8 cellular contexts compared by ENCODE assay signal in the genomic region with DNA sequence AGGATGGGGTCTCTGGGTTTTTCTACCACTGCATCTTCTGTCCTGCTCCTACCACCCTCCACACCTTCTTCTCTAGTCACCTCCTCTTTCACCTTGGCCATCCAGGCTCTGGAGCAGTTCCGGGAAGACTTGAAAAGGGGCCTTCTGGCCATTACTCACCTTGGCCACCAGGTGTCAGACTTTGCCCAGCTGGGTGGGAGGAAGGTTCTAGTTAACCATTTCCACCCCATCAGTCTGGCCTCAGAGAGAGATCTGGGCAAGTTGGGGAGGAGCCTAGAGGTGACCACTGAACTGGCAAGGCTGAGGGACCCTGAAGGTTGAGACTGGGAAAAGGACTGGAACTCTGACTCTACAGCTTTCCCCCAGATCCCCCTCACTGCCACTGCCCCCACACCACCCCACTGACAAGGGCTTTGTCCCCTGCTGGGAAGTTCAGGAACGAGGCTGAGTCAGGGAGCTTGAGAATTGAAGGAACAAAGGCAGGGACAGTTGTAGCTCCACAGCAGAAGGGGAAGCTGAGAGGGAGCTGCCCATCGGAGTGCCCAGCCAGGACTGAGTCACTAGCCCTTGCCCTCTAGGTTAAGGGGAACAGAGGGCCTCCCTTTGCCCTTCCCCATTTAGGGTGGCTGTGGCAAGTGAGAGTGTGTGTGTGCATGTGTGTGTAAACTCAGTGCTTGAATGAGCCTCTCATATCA. TPM values are rescaled to one million over a fixed set of nuclear protein-coding genes. Genes with fewer than 3 reads are reported as not detected.
A peak's percentile ranks its signal among the peaks of the same experiment; 100 is the strongest.
DNase-seq lines count a peak whose midpoint lies in the region; ATAC-seq and TF ChIP-seq lines count a peak whose summit lies in the region.

No MANE protein-coding gene starts in this region.

- H3K27me3 Mint-ChIP-seq in CD4-positive, alpha-beta memory T cell = no peaks in the 10 kb centered on the region
- peaks cover 5% of the 10 kb centered on the region for H3K27me3 Mint-ChIP-seq in HFFc6 (ENCODE audit: insufficient read depth)

- H3K36me3 Mint-ChIP-seq in CD4-positive, alpha-beta memory T cell = peaks cover 0 to 7% of the 10 kb centered on the region in 2 donors
- H3K36me3 Mint-ChIP-seq in HFFc6 (ENCODE audit: low read depth) = no peaks in the 10 kb centered on the region

- no peaks in the 10 kb centered on the region for H3K27me3 ChIP-seq in CD4-positive, alpha-beta memory T cell (ENCODE audit: insufficient read depth, low read length)
- H3K27me3 ChIP-seq in NT2/D1 (ENCODE audit: insufficient read depth, insufficient read length) (peaks cover 3% of the 10 kb centered on the region), muscle layer of duodenum (ENCODE audit: low read depth, low read length) (no peaks in the 10 kb centered on the region), stomach (no peaks in the 10 kb centered on the region)

- H3K9me3 Mint-ChIP-seq in CD4-positive, alpha-beta memory T cell = no peaks in the 10 kb centered on the region
- no peaks in the 10 kb centered on the region for H3K9me3 Mint-ChIP-seq in HFFc6

- POLR2A ChIA-PET in CD4-positive, alpha-beta memory T cell (lab: Charles Lee; ENCODE audit: partially characterized antibody) = interaction anchor here (1.3 to 11.8 kb wide), 8 partner anchors 8 to 125 kb away, joined by 3 to 449 read pairs (median 6); a partner anchor contains a TSS

- no peak overlapping the region for H3K27ac ChIP-seq in CD4-positive, alpha-beta memory T cell (ENCODE audit: low read depth, low read length)
- H3K27ac ChIP-seq in muscle layer of duodenum (ENCODE audit: low read length) (peak overlapping the region; percentile 99), stomach (peak overlapping the region; percentile 91 to 100 (median 100))

- TF ChIP-seq CTCF in HFFc6 (IDR thresholded peaks at IDR 0.05) (peak; percentile 97), epithelial cell of proximal tubule (conservative IDR thresholded peaks at IDR 0.05; ENCODE audit: low read depth, low read length) (peak; percentile 98), stomach (IDR thresholded peaks at IDR 0.05) (peak in 6 of 7 experiments; percentile 39 to 98 (median 96))

- CTCF ChIA-PET in CD4-positive, alpha-beta memory T cell (lab: Charles Lee; ENCODE audit: partially characterized antibody) = interaction anchor here (0.6 to 18.4 kb wide), 12 partner anchors 8 to 234 kb away, joined by 3 to 1065 read pairs (median 4); a partner anchor contains a TSS

- no peak for TF ChIP-seq POLR2A in stomach (IDR thresholded peaks at IDR 0.05)

- intact Hi-C loops in CD4-positive, alpha-beta memory T cell (cut with micrococcal nuclease) = loop anchor here (1.0 kb wide), 4 partner anchors 11 to 302 kb away; no protein-coding TSS in a partner anchor
- intact Hi-C loops in stomach (cut with DNase I; ENCODE audit: low total_unique reads) = no loop called here

- H3K4me1 ChIP-seq in CD4-positive, alpha-beta memory T cell (ENCODE audit: insufficient read depth, low read length) = peaks cover 38% of the 10 kb centered on the region
- H3K4me1 ChIP-seq in NT2/D1 (ENCODE audit: insufficient read depth, insufficient read length) = peaks cover 34% of the 10 kb centered on the region
- H3K4me1 ChIP-seq in muscle layer of duodenum (ENCODE audit: control insufficient read depth in 1 of 2, insufficient read depth in 2 of 2, low read length in 2 of 2) = peaks cover 27 to 34% of the 10 kb centered on the region in 2 donors
- peaks cover 52 to 64% (median 57%) of the 10 kb centered on the region in 4 donors for H3K4me1 ChIP-seq in stomach

- H3K36me3 ChIP-seq in CD4-positive, alpha-beta memory T cell (ENCODE audit: insufficient read depth, low read length) = no peaks in the 10 kb centered on the region
- H3K36me3 ChIP-seq in NT2/D1 (ENCODE audit: insufficient read depth, insufficient read length, low read length) = no peaks in the 10 kb centered on the region
- peaks cover 0 to 11% of the 10 kb centered on the region in 2 donors for H3K36me3 ChIP-seq in muscle layer of duodenum (ENCODE audit: control insufficient read depth in 1 of 2, insufficient read depth in 2 of 2, low read length in 2 of 2)
- H3K36me3 ChIP-seq in stomach = no peaks in the 10 kb centered on the region

- H3K4me1 Mint-ChIP-seq in CD4-positive, alpha-beta memory T cell = peaks cover 21 to 50% (median 29%) of the 10 kb centered on the region in 4 donors
- H3K4me1 Mint-ChIP-seq in HFFc6 (ENCODE audit: low read depth) = peaks cover 54% of the 10 kb centered on the region

- 13 to 34% (median 27%) methylated on average over 3 of the region's 3 CpGs for WGBS in stomach, 5 donors

- H3K4me3 Mint-ChIP-seq in CD4-positive, alpha-beta memory T cell = peak overlapping the region in 3 of 8 donors; percentile 1 to 67 (median 49)
- peak overlapping the region; percentile 5; the same call in 1 of the 2 replicates for H3K4me3 Mint-ChIP-seq in HFFc6

- no peak for TF ChIP-seq EP300 in stomach (IDR thresholded peaks at IDR 0.05)

- H3K9me3 ChIP-seq in CD4-positive, alpha-beta memory T cell (ENCODE audit: control insufficient read depth in 1 of 2, low read length in 2 of 2) = no peaks in the 10 kb centered on the region
- H3K9me3 ChIP-seq in NT2/D1 (ENCODE audit: insufficient read depth, low read length) (no peaks in the 10 kb centered on the region), muscle layer of duodenum (ENCODE audit: control insufficient read depth in 1 of 2, low read length in 2 of 2) (no peaks in the 10 kb centered on the region), stomach (no peaks in the 10 kb centered on the region)

- DNase-seq in CD4-positive, alpha-beta memory T cell = peak; percentile 68 to 74 (median 73)
- DNase-seq in HFFc6 = peak; percentile 76
- DNase-seq in NT2/D1 (ENCODE audit: low read depth, low spot score) = peak; percentile 90
- DNase-seq in activated T-cell treated with anti-CD3 and anti-CD28 coated beads for 1 hour (ENCODE audit: low read depth) = peak; percentile 53
- DNase-seq in epithelial cell of proximal tubule (ENCODE audit: low read depth) = no peak
- DNase-seq in stomach = peak; percentile 79

- no peak overlapping the region for H3K4me3 ChIP-seq in CD4-positive, alpha-beta memory T cell (ENCODE audit: low read length in 2 of 2)
- H3K4me3 ChIP-seq in NT2/D1 (ENCODE audit: insufficient read length, low read depth) (no peak overlapping the region), epithelial cell of proximal tubule (ENCODE audit: low read depth, low read length) (peak overlapping the region; percentile 19), muscle layer of duodenum (ENCODE audit: low read depth in 1 of 2, low read length in 2 of 2) (no peak overlapping the region), stomach (peak overlapping the region in 1 of 4 donors; percentile 5)

- H3K9ac ChIP-seq in NT2/D1 (ENCODE audit: insufficient read length, low read depth) = peak overlapping the region; percentile 68

- peak overlapping the region; percentile 76 to 92 (median 81) for H3K27ac Mint-ChIP-seq in CD4-positive, alpha-beta memory T cell
- H3K27ac Mint-ChIP-seq in HFFc6 = peak overlapping the region; percentile 84

- ATAC-seq in GM21786 (IDR thresholded peaks at IDR 0.05; ENCODE audit: unreplicated experiment) = no peak

RNA-seq across cellular contexts. Expression of a gene that starts 3.7 kb away (rescaled TPM):
- total RNA-seq in CD4-positive, alpha-beta memory T cell = 10 to 100 TPM; 87.9 to 91.3 TPM
- polyA plus RNA-seq in CD4-positive, alpha-beta memory T cell = 10 to 100 TPM; 93.6 to 96.2 TPM
- total RNA-seq in HFFc6 (2021; fragmentation: NEBNext Ultra II Directional; extraction: Animal tissue kit (Norgen Biotek cat#: 25700)) = 10 to 100 TPM; 69.1 to 80.7 (median 70.9) TPM
- total RNA-seq in epithelial cell of proximal tubule = 68.1 and 174 TPM in 2 replicates
- total RNA-seq in stomach = 100 to 1,000 TPM in 1 of 5 donors, 10 to 100 TPM in 4; 13.8 to 117 (median 54.8) TPM
- polyA plus RNA-seq in stomach = 100 to 1,000 TPM; 129 to 316 (median 153) TPM

RNA-seq across cellular contexts. Expression of a gene that starts 16.4 kb away (rescaled TPM):
- 1 to 10 TPM; 5.4 to 6.4 TPM for total RNA-seq in CD4-positive, alpha-beta memory T cell
- polyA plus RNA-seq in CD4-positive, alpha-beta memory T cell = 1 to 10 TPM in 1 of 2 donors, under 1 TPM in 1; 0.45 to 4.4 TPM
- total RNA-seq in HFFc6 (2021; fragmentation: NEBNext Ultra II Directional; extraction: Animal tissue kit (Norgen Biotek cat#: 25700)) = 10 to 100 TPM in 4 of 6 experiments, 1 to 10 TPM in 2; 8.9 to 12.8 (median 10.5) TPM
- total RNA-seq in epithelial cell of proximal tubule (23.8 and 44.6 TPM in 2 replicates), stomach (10 to 100 TPM in 3 of 5 donors, 1 to 10 TPM in 1, not detected in 1; 2.6 to 69.2 (median 17.8) TPM)
- polyA plus RNA-seq in stomach = 1 to 10 TPM; 2.7 to 5.4 (median 3.2) TPM

RNA-seq across cellular contexts. Expression of a gene that starts 34.8 kb away (rescaled TPM):
- total RNA-seq in CD4-positive, alpha-beta memory T cell = 10 to 100 TPM; 51.8 to 55.9 TPM
- 1 to 10 TPM; 6.7 to 8.3 TPM for polyA plus RNA-seq in CD4-positive, alpha-beta memory T cell
- 10 to 100 TPM in 1 of 6 experiments, 1 to 10 TPM in 5; 7.6 to 10.3 (median 8.8) TPM for total RNA-seq in HFFc6 (2021; fragmentation: NEBNext Ultra II Directional; extraction: Animal tissue kit (Norgen Biotek cat#: 25700))
- total RNA-seq in epithelial cell of proximal tubule (13.9 and 20.9 TPM in 2 replicates), stomach (10 to 100 TPM in 4 of 5 donors, 1 to 10 TPM in 1; 7.0 to 88.9 (median 29.5) TPM)
- 10 to 100 TPM; 11.8 to 30.3 (median 17.0) TPM for polyA plus RNA-seq in stomach

RNA-seq across cellular contexts. Expression of a gene that starts 44.6 kb away (rescaled TPM):
- 100 to 1,000 TPM; 159 to 161 TPM for total RNA-seq in CD4-positive, alpha-beta memory T cell
- polyA plus RNA-seq in CD4-positive, alpha-beta memory T cell = 100 to 1,000 TPM; 474 to 774 TPM
- 100 to 1,000 TPM; 162 to 191 (median 180) TPM for total RNA-seq in HFFc6 (2021; fragmentation: NEBNext Ultra II Directional; extraction: Animal tissue kit (Norgen Biotek cat#: 25700))
- 359 and 365 TPM in 2 replicates for total RNA-seq in epithelial cell of proximal tubule
- total RNA-seq in stomach = 100 to 1,000 TPM in 2 of 5 donors, 10 to 100 TPM in 3; 28.6 to 229 (median 97.9) TPM
- polyA plus RNA-seq in stomach = 100 to 1,000 TPM; 109 to 203 (median 153) TPM

RNA-seq across cellular contexts. Expression of a gene that starts 46.9 kb away (rescaled TPM):
- total RNA-seq in CD4-positive, alpha-beta memory T cell = 100 to 1,000 TPM; 371 to 382 TPM
- 100 to 1,000 TPM; 316 to 331 TPM for polyA plus RNA-seq in CD4-positive, alpha-beta memory T cell
- total RNA-seq in HFFc6 (2021; fragmentation: NEBNext Ultra II Directional; extraction: Animal tissue kit (Norgen Biotek cat#: 25700)) = not detected
- 0.14 and 0.17 TPM in 2 replicates for total RNA-seq in epithelial cell of proximal tubule
- 10 to 100 TPM in 1 of 5 donors, 1 to 10 TPM in 3, under 1 TPM in 1; 0.29 to 12.0 (median 3.5) TPM for total RNA-seq in stomach
- polyA plus RNA-seq in stomach = 1 to 10 TPM; 2.8 to 6.1 (median 5.5) TPM
